In the genomic region with DNA sequence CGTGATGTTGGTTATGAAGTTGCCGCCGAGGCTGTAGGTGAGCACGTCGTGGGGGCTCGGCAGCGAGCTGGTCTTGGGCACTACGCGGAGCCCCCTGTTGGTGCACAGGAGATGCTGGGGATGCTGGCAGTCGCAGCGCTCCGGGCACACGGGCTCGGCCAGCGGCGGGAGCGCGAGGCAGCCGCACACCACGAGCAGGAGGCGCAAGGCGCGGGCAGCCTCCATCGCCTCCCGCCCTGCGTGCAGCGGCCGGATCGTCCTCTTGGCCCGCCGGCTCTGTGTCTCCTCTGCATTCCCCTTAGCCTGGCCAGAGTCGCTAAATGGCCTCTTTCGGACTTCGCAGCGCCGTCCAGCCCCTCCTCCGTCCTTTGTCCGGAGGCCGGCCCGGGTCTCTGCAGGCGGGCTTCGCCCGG, we compare ENCODE assay signal across 8 cellular contexts. TPM values are rescaled to one million over a fixed set of nuclear protein-coding genes. Genes with fewer than 3 reads are reported as not detected.
DNase-seq lines count a peak whose midpoint lies in the region; ATAC-seq and TF ChIP-seq lines count a peak whose summit lies in the region.

No MANE protein-coding gene starts in this region.

- H3K36me3 ChIP-seq in A673 (ENCODE audit: insufficient read depth, low read length, poor library complexity, severe bottlenecking): no peaks in the 10 kb centered on the region
- H3K36me3 ChIP-seq in HUES48 (ENCODE audit: control insufficient read depth, insufficient read depth, low read length): no peaks in the 10 kb centered on the region
- no peaks in the 10 kb centered on the region for H3K36me3 ChIP-seq in endodermal cell (ENCODE audit: control insufficient read depth, insufficient read depth, low read length)

- H3K4me1 ChIP-seq in A673 (ENCODE audit: insufficient read depth, low read length, poor library complexity, severe bottlenecking) (peaks cover 50% of the 10 kb centered on the region), HUES48 (ENCODE audit: control insufficient read depth, insufficient read depth, low read length) (peaks cover 29% of the 10 kb centered on the region), endodermal cell (ENCODE audit: control insufficient read depth, insufficient read depth, low read length) (no peaks in the 10 kb centered on the region)

- H3K4me3 ChIP-seq in A673 (ENCODE audit: low read depth, low read length, poor library complexity, severe bottlenecking): peak overlapping the region; percentile 71
- H3K4me3 ChIP-seq in HUES48 (ENCODE audit: low read depth, low read length): peak overlapping the region; percentile 68
- H3K4me3 ChIP-seq in endodermal cell (ENCODE audit: low read length): peak overlapping the region; percentile 75

- no peak overlapping the region for H3K27ac Mint-ChIP-seq in endodermal cell
- no peak overlapping the region for H3K27ac Mint-ChIP-seq in naive B cell

- no peak overlapping the region for H3K27ac ChIP-seq in A673 (ENCODE audit: low read depth, low read length, poor library complexity, severe bottlenecking)
- no peak overlapping the region for H3K27ac ChIP-seq in HUES48 (ENCODE audit: low read depth, low read length)
- H3K27ac ChIP-seq in endodermal cell (ENCODE audit: low read depth, low read length): peak overlapping the region; percentile 0

- H3K4me1 Mint-ChIP-seq in endodermal cell (peaks cover 27% of the 10 kb centered on the region), naive B cell (peaks cover 3 to 18% (median 17%) of the 10 kb centered on the region in 3 donors)

- H3K9ac ChIP-seq in HUES48 (ENCODE audit: low read depth, low read length): no peak overlapping the region
- H3K9ac ChIP-seq in endodermal cell (ENCODE audit: extremely low read depth, low read length, poor library complexity, severe bottlenecking): no peak overlapping the region

- H3K9me3 ChIP-seq in A673 (ENCODE audit: low read depth, low read length, poor library complexity, severe bottlenecking): no peaks in the 10 kb centered on the region
- 0 out of 2 replicates have a peak, but pooled peaks cover 3% of the 10 kb centered on the region for H3K9me3 ChIP-seq in HUES48 (ENCODE audit: control insufficient read depth, insufficient read depth, low read length)
- no peaks in the 10 kb centered on the region for H3K9me3 ChIP-seq in endodermal cell (ENCODE audit: control insufficient read depth, low read length)

- CTCF ChIA-PET in A673 (lab: Charles Lee): interaction anchor here (1.3 to 2.7 kb wide), 5 partner anchors 31 to 149 kb away, joined by 3 to 26 read pairs (median 14); no protein-coding TSS in a partner anchor

- H3K4me3 Mint-ChIP-seq in endodermal cell: peak overlapping the region; percentile 60
- H3K4me3 Mint-ChIP-seq in naive B cell: peak overlapping the region in 5 of 8 donors; percentile 23 to 84 (median 64)

- POLR2A ChIA-PET in A673 (lab: Charles Lee; ENCODE audit: low non-redundant PET): interaction anchor here (0.8 kb wide), 1 partner anchor 362 kb away, joined by 4 read pairs; no protein-coding TSS in a partner anchor

- no peaks in the 10 kb centered on the region for H3K9me3 Mint-ChIP-seq in endodermal cell
- H3K9me3 Mint-ChIP-seq in naive B cell: no peaks in the 10 kb centered on the region

- BruUV-seq in A673 (replicated peaks; lab: Mats Ljungman, UMichigan): TSS peak; percentile 27

- TF ChIP-seq CTCF in A673 (conservative IDR thresholded peaks at IDR 0.05; ENCODE audit: low read depth, low read length) (0 out of 2 replicates have a peak, but pooled peaks have one; percentile 9), endodermal cell (conservative IDR thresholded peaks at IDR 0.05) (peak; percentile 25)

- intact Hi-C loops in A673 (cut with micrococcal nuclease; ENCODE audit: unreplicated experiment): loop anchor here (2.0 kb wide), 1 partner anchor 31 kb away; no protein-coding TSS in a partner anchor

- H3K36me3 Mint-ChIP-seq in endodermal cell (ENCODE audit: low read depth): no peaks in the 10 kb centered on the region
- H3K36me3 Mint-ChIP-seq in naive B cell: no peaks in the 10 kb centered on the region

- H3K27me3 Mint-ChIP-seq in endodermal cell (ENCODE audit: insufficient read depth): peaks cover 71% of the 10 kb centered on the region
- H3K27me3 Mint-ChIP-seq in naive B cell: peaks cover 57 to 75% (median 65%) of the 10 kb centered on the region in 3 donors

- DNase-seq in A673 (ENCODE audit: low spot score) (peak; percentile 27), endodermal cell (peak; percentile 79), naive B cell (no peak), NCI-H1417 (lab: John Stamatoyannopoulos, UW) (no peak), midbrain (lab: John Stamatoyannopoulos, UW) (no peak), MV-4-11 (lab: John Stamatoyannopoulos, UW) (no peak), DMS79 treated with DMSO at 0.1 percent for 48 hours (lab: John Stamatoyannopoulos, UW) (no peak)

- WGBS in endodermal cell (ENCODE audit: insufficient coverage in 1 of 2, insufficient read length in 1 of 2), 2 experiments: 4 to 5% methylated on average over 6 to 43 of the region's 43 CpGs

- H3K27me3 ChIP-seq in A673 (replicated peaks; ENCODE audit: insufficient read depth, low read depth, low read length, poor library complexity) (peaks cover 5% of the 10 kb centered on the region), HUES48 (ENCODE audit: control insufficient read depth, insufficient read depth, low read length) (peaks cover 58% of the 10 kb centered on the region), endodermal cell (ENCODE audit: control insufficient read depth, insufficient read depth, low read length, poor library complexity, severe bottlenecking) (peaks cover 28% of the 10 kb centered on the region)

- no peak for ATAC-seq in naive B cell (ENCODE audit: low read depth in 2 of 2)

RNA-seq across cellular contexts. Expression of a gene that starts 0.3 kb away (rescaled TPM):
- total RNA-seq in A673 (2021): 4.8 and 9.2 TPM in 2 replicates
- 1 to 10 TPM; 1.6 to 3.3 TPM for total RNA-seq in endodermal cell
- 17.3 TPM for polyA plus RNA-seq in endodermal cell (2013, experiment 1 of 2)
- polyA plus RNA-seq in endodermal cell (2013, experiment 2 of 2): 19.1 TPM
- not detected for polyA plus RNA-seq in naive B cell (ENCODE audit: low read depth in 6 of 6)

Comparison
In these comparisons a context has a peak if more than half of its experiments do, and no peak if none do; other contexts are left out.
1. DNase-seq: peak in A673 (single experiment) and endodermal cell (single experiment); none in naive B cell (single experiment), NCI-H1417 (0 of 3), midbrain (single experiment), MV-4-11 (single experiment) and DMS79 treated with DMSO at 0.1 percent for 48 hours (single experiment).
2. Peak in every context shown above with its lines, with median percentiles within 50 percentile points of each other: H3K4me3 ChIP-seq.